Comparison of ENCODE assay signal across 1 cellular context in the genomic region with DNA sequence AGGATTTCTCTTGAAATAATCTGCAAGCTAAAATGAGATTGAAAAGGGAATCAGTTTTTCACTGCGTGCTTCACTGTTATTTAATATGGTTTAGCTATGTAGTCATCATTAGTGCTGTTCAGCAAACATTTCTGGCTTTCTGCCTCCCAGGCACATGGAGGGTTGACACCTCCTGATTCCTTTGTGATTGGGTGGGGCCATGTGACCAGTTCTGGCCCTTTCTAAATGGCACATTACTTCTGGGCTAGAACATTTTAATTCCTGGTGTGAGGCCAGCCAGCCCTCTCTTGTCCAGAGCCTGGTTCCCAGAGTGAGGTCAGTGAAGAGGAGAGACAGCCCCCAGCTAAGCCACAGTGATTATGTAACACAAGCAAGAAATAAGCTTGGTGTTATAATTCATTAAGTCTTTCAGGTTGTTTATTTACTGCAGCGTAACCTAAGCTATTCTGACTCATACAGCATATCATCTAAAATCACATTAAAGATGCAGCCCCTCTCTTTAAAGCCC.
TF ChIP-seq lines count a peak whose summit lies in the region.

No MANE protein-coding gene starts in this region.

TF ChIP-seq in SK-N-SH, 30 proteins besides CTCF, POLR2A, EP300 and RAD21 (continued from another document):
- TF ChIP-seq, protein P1, sequence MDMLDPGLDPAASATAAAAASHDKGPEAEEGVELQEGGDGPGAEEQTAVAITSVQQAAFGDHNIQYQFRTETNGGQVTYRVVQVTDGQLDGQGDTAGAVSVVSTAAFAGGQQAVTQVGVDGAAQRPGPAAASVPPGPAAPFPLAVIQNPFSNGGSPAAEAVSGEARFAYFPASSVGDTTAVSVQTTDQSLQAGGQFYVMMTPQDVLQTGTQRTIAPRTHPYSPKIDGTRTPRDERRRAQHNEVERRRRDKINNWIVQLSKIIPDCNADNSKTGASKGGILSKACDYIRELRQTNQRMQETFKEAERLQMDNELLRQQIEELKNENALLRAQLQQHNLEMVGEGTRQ (IDR thresholded peaks at IDR 0.05; ENCODE audit: borderline replicate concordance, low read depth, low read length), result peak; percentile 20; the same call in 1 of the 2 replicates
- no peak for TF ChIP-seq YY1 (IDR thresholded peaks at IDR 0.05; ENCODE audit: low read depth)
- TF ChIP-seq, protein P2, sequence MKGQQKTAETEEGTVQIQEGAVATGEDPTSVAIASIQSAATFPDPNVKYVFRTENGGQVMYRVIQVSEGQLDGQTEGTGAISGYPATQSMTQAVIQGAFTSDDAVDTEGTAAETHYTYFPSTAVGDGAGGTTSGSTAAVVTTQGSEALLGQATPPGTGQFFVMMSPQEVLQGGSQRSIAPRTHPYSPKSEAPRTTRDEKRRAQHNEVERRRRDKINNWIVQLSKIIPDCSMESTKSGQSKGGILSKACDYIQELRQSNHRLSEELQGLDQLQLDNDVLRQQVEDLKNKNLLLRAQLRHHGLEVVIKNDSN (IDR thresholded peaks at IDR 0.05; ENCODE audit: borderline replicate concordance, low read depth), result peak; percentile 69
- no peak for TF ChIP-seq EZH2phosphoT487 (IDR thresholded peaks at IDR 0.05; ENCODE audit: borderline replicate concordance, low read depth)
TF ChIP-seq in SK-N-SH: peak in this region for 7.
